In the genomic region with DNA sequence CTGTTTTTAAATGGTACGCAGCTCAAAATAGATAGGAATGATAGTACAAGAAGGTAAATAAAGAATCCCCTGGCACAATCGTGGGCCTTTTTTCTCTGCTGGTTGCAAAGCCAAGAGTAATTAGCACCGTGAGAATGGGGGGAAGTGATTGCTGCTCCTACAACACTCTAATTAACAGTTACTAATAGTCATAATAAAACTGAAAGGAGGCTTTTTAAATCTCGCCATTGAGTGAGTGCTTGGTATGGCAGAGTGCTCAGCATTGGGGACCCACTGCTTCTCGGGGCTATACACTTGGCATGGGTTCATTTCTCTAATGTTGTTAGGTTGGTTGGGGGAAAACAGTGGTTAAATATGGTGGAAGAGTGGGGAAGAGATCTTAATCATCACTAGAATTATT, we compare ENCODE assay signal across 15 cellular contexts.
A peak's percentile ranks its signal among the peaks of the same experiment; 100 is the strongest.
DNase-seq lines count a peak whose midpoint lies in the region; ATAC-seq and TF ChIP-seq lines count a peak whose summit lies in the region.
"Had no signal": no experiment of that assay in that cellular context is flagged by ENCODE, and none has a peak within 500 bp of the region (broad histone marks: within the 10 kb centered on the region; RNA-seq: fewer than 3 reads in every experiment).

No MANE protein-coding gene starts in this region.

- H3K27me3 ChIP-seq in GM06990 (replicated peaks; ENCODE audit: control insufficient read depth, insufficient read depth, low read length): no peaks in the 10 kb centered on the region
- H3K27me3 ChIP-seq in lower lobe of right lung (ENCODE audit: low read depth): peaks cover 3% of the 10 kb centered on the region

- H3K4me3 Mint-ChIP-seq in brain: peak overlapping the region in 2 of 5 experiments; percentile 54 to 59
- H3K4me3 Mint-ChIP-seq: CD8-positive, alpha-beta memory T cell; IgD-negative memory B cell had no signal

- DNase-seq in COR-L47 (lab: John Stamatoyannopoulos, UW): peak; percentile 18
- peak; percentile 43 for DNase-seq in GM06990 (ENCODE audit: extremely low read depth, insufficient read length)
- DNase-seq in NCI-H1105 treated with DMSO at 0.1 percent for 48 hours (lab: John Stamatoyannopoulos, UW): peak; percentile 83
- no peak for DNase-seq in lower lobe of right lung
- no peak for DNase-seq in NCI-H2196 (lab: John Stamatoyannopoulos, UW; ENCODE audit: unreplicated experiment)
- no peak for DNase-seq in A172 (ENCODE audit: low spot score)
- DNase-seq: CD8-positive, alpha-beta memory T cell; DMS53; GF-D8; KG1 had no signal

- ATAC-seq in lower lobe of right lung (no peak), HG03039 (IDR thresholded peaks at IDR 0.05; ENCODE audit: unreplicated experiment) (no peak)
- ATAC-seq: HCT116 had no signal

- H3K4me3 ChIP-seq in GM06990 (replicated peaks; ENCODE audit: low read depth, low read length) (no peak overlapping the region), lower lobe of right lung (no peak overlapping the region)
- H3K4me3 ChIP-seq: GM23248 had no signal

- H3K4me1 Mint-ChIP-seq in brain: peaks cover 59% of the 10 kb centered on the region
- H3K4me1 Mint-ChIP-seq: CD8-positive, alpha-beta memory T cell; IgD-negative memory B cell had no signal

- intact Hi-C loops in lower lobe of right lung (cut with DNase I): no loop called here

- peaks cover 5% of the 10 kb centered on the region for H3K36me3 Mint-ChIP-seq in brain
- H3K36me3 Mint-ChIP-seq: CD8-positive, alpha-beta memory T cell had no signal

- H3K9me3 Mint-ChIP-seq in brain: peaks cover 0 to 2% (median 2%) of the 10 kb centered on the region in 5 experiments
- H3K9me3 Mint-ChIP-seq: CD8-positive, alpha-beta memory T cell had no signal

- TF ChIP-seq CTCF in GM06990 (IDR thresholded peaks at IDR 0.05; ENCODE audit: insufficient read depth, low read length, poor library complexity, severe bottlenecking) (no peak), brain (conservative IDR thresholded peaks at IDR 0.05) (no peak), lower lobe of right lung (IDR thresholded peaks at IDR 0.05) (no peak)

- H3K9me3 ChIP-seq in lower lobe of right lung: no peaks in the 10 kb centered on the region

- H3K4me1 ChIP-seq in lower lobe of right lung: peaks cover 9% of the 10 kb centered on the region

- peak overlapping the region in 4 of 5 experiments; percentile 0 to 56 (median 40) for H3K27ac Mint-ChIP-seq in brain
- H3K27ac Mint-ChIP-seq: CD8-positive, alpha-beta memory T cell; IgD-negative memory B cell had no signal

- peaks cover 17% of the 10 kb centered on the region for H3K27me3 Mint-ChIP-seq in brain

- no peak overlapping the region for H3K27ac ChIP-seq in lower lobe of right lung
- H3K27ac ChIP-seq: GM23248 had no signal

- H3K36me3 ChIP-seq in GM06990 (ENCODE audit: control insufficient read depth, insufficient read depth, low read length) (no peaks in the 10 kb centered on the region), lower lobe of right lung (no peaks in the 10 kb centered on the region)

Comparison
In these comparisons a context has a peak if more than half of its experiments do, and no peak if none do; other contexts are left out.
1. DNase-seq: peak in COR-L47 (single experiment), GM06990 (single experiment) and NCI-H1105 treated with DMSO at 0.1 percent for 48 hours (single experiment); none in lower lobe of right lung (single experiment), NCI-H2196 (single experiment) and A172 (single experiment).